Comparison of ENCODE assay signal across 17 cellular contexts in genomic region chr7:138538996-138539644, GRCh38.
DNase-seq lines count a peak whose midpoint lies in the region; ATAC-seq, FAIRE-seq and TF ChIP-seq lines count a peak whose summit lies in the region.
"Had no signal": no experiment of that assay in that cellular context is flagged by ENCODE, and none has a peak within 500 bp of the region (broad histone marks: within the 10 kb centered on the region; RNA-seq: fewer than 3 reads in every experiment).

No MANE protein-coding gene starts in this region.

- H3K9me3 ChIP-seq in HepG2 (ENCODE audit: low read length) (no peaks in the 10 kb centered on the region), right lobe of liver (no peaks in the 10 kb centered on the region)
- H3K9me3 ChIP-seq: BE2C, HAP-1 had no signal

- no peak for TF ChIP-seq RAD21 in HepG2 (CRISPR knock-in tag; IDR thresholded peaks at IDR 0.05)

- intact Hi-C loops in HepG2 (cut with micrococcal nuclease; ENCODE audit: unreplicated experiment) (no loop called here), right lobe of liver (cut with DNase I) (no loop called here)

- H4K20me1 ChIP-seq in HepG2 (ENCODE audit: insufficient read depth, low read length), result peaks cover 12% of the 10 kb centered on the region; the same call in 1 of the 2 replicates

- WGBS in HepG2 (ENCODE audit: low lambda C conversion rate), result 100% methylated on average over 2 of the region's 2 CpGs
- 85% methylated on average over 2 of the region's 2 CpGs for WGBS in right lobe of liver (ENCODE audit: insufficient coverage, low coverage, low lambda C conversion rate, missing lambda C conversion rate)

- in situ Hi-C loops in HepG2 (cut with HindIII; ENCODE audit: extremely low pct_ligation_motif_present, low pct_unique_long_range_greater_than_20kb), result no loop called here

- H3K79me2 ChIP-seq in HepG2 (ENCODE audit: insufficient read depth, low read length), result peaks cover 34% of the 10 kb centered on the region

- FAIRE-seq in HepG2 (lab: Jason Lieb, UNC), result no peak
- FAIRE-seq: GM12878 had no signal

- H3K4me3 ChIP-seq in HepG2 (replicated peaks in 1 of 3; ENCODE audit: insufficient read depth in 1 of 3, low read depth in 2 of 3, low read length in 3 of 3), result no peak overlapping the region
- no peak overlapping the region for H3K4me3 ChIP-seq in right lobe of liver
- no peak overlapping the region for H3K4me3 ChIP-seq in fibroblast of pulmonary artery (replicated peaks; ENCODE audit: low read depth, low read length)
- H3K4me3 ChIP-seq: GM12878, HAP-1 had no signal

- ATAC-seq in HepG2, result no peak; the same call in 2 of the 3 replicates
- no peak for ATAC-seq in right lobe of liver

- H3K4me1 ChIP-seq in HepG2 (ENCODE audit: insufficient read depth, low read length) (no peaks in the 10 kb centered on the region), right lobe of liver (no peaks in the 10 kb centered on the region)
- H3K4me1 ChIP-seq: BE2C, HAP-1 had no signal

- H3K36me3 ChIP-seq in HepG2 (replicated peaks in 1 of 2; ENCODE audit: control insufficient read depth in 1 of 2, insufficient read depth in 2 of 2, low read length in 2 of 2) (peaks cover 11 to 76% of the 10 kb centered on the region in 2 experiments), right lobe of liver (peaks cover 0 to 28% (median 3%) of the 10 kb centered on the region in 4 donors)

- TF ChIP-seq EP300 in HepG2 (IDR thresholded peaks at IDR 0.05; ENCODE audit: low read depth in 2 of 2, low read length in 2 of 2) (no peak), HepG2 (CRISPR knock-in tag; IDR thresholded peaks at IDR 0.05; ENCODE audit: borderline replicate concordance) (no peak)

- CTCF ChIA-PET in HepG2 (lab: Yijun Ruan, JAX; ENCODE audit: low intra/inter-chr PET ratio, low total read pairs), result no interaction called here

- TF ChIP-seq POLR2A in HepG2 (IDR thresholded peaks at IDR 0.05; ENCODE audit: insufficient read depth in 1 of 2, low read depth in 2 of 2, low read length in 2 of 2) (no peak), right lobe of liver (IDR thresholded peaks at IDR 0.05) (no peak)

- H2AFZ ChIP-seq in HepG2 (ENCODE audit: low read length), result no peak overlapping the region

- no peak for DNase-seq in HepG2 (ENCODE audit: low spot score)
- DNase-seq in right lobe of liver, result no peak
- peak; percentile 12 for DNase-seq in amniotic epithelial cell (ENCODE audit: low read depth)
- peak; percentile 42 for DNase-seq in fibroblast of pulmonary artery (ENCODE audit: low read depth)
- no peak for DNase-seq in NCI-H146 treated with DMSO at 0.1 percent for 48 hours (lab: John Stamatoyannopoulos, UW; ENCODE audit: unreplicated experiment)
- DNase-seq in SKM-1 (lab: John Stamatoyannopoulos, UW; ENCODE audit: unreplicated experiment), result no peak
- DNase-seq in NCI-H2029 treated with DMSO at 0.1 percent for 48 hours (lab: John Stamatoyannopoulos, UW), result no peak
- DNase-seq: BE2C; C1 segment of cervical spinal cord; CD4-positive, CD25-positive, alpha-beta regulatory T cell; CD8-positive, alpha-beta memory T cell; COR-L47; DMS 273 treated with DMSO at 0.1 percent for 48 hours; DMS53; DND-41 had no signal

- POLR2A ChIA-PET in HepG2 (lab: Yijun Ruan, JAX), result no interaction called here

- H3K9ac ChIP-seq in HepG2 (ENCODE audit: insufficient read depth, low read depth, low read length), result no peak overlapping the region

- no peak for TF ChIP-seq CTCF in HepG2 (CRISPR knock-in tag; IDR thresholded peaks at IDR 0.05)
- TF ChIP-seq CTCF in right lobe of liver (IDR thresholded peaks at IDR 0.05), result no peak
- TF ChIP-seq CTCF in fibroblast of pulmonary artery (IDR thresholded peaks at IDR 0.05; ENCODE audit: low read length, missing control alignments), result no peak

- no peak overlapping the region for H3K4me2 ChIP-seq in HepG2 (ENCODE audit: low read depth, low read length)

- H3K27me3 ChIP-seq in HepG2 (ENCODE audit: control insufficient read depth in 1 of 2, insufficient read depth in 2 of 2, low read length in 2 of 2), result no peaks in the 10 kb centered on the region
- no peaks in the 10 kb centered on the region for H3K27me3 ChIP-seq in right lobe of liver
- H3K27me3 ChIP-seq: BE2C had no signal

- H3K27ac ChIP-seq in HepG2 (ENCODE audit: extremely low read length, insufficient read depth, low read length) (no peak overlapping the region), right lobe of liver (no peak overlapping the region)

- BruUV-seq in HepG2 (replicated peaks; lab: Mats Ljungman, UMichigan), result no TSS peak

TF ChIP-seq in HepG2, 621 proteins besides CTCF, POLR2A, EP300 and RAD21 (continues in another document):
- TF ChIP-seq MAFG (CRISPR knock-in tag; IDR thresholded peaks at IDR 0.05) (no peak), MXI1 (IDR thresholded peaks at IDR 0.05; ENCODE audit: borderline replicate concordance, low read depth, low read length) (no peak), ZNF34 (CRISPR knock-in tag; IDR thresholded peaks at IDR 0.05; ENCODE audit: borderline replicate concordance) (no peak), NFKB2 (CRISPR knock-in tag; IDR thresholded peaks at IDR 0.05; ENCODE audit: borderline replicate concordance) (no peak), ATF4 (CRISPR knock-in tag; IDR thresholded peaks at IDR 0.05) (peak in 1 of 2 experiments; percentile 75; a peak in 2 of 4 replicates), POLR2G (IDR thresholded peaks at IDR 0.05; ENCODE audit: low read depth, low read length) (no peak), CENPX (CRISPR knock-in tag; IDR thresholded peaks at IDR 0.05) (no peak), ZNF781 (CRISPR knock-in tag; IDR thresholded peaks at IDR 0.05; ENCODE audit: borderline replicate concordance, not compliant biosample characterization) (no peak), NFIC (IDR thresholded peaks at IDR 0.05; ENCODE audit: low read length) (no peak), ZNF780A (CRISPR knock-in tag; IDR thresholded peaks at IDR 0.05) (no peak), ARNT2 (CRISPR knock-in tag; IDR thresholded peaks at IDR 0.05; ENCODE audit: low read depth) (no peak), POGK (CRISPR knock-in tag; conservative IDR thresholded peaks at IDR 0.05) (no peak)
- TF ChIP-seq, protein P1, sequence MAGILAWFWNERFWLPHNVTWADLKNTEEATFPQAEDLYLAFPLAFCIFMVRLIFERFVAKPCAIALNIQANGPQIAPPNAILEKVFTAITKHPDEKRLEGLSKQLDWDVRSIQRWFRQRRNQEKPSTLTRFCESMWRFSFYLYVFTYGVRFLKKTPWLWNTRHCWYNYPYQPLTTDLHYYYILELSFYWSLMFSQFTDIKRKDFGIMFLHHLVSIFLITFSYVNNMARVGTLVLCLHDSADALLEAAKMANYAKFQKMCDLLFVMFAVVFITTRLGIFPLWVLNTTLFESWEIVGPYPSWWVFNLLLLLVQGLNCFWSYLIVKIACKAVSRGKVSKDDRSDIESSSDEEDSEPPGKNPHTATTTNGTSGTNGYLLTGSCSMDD (CRISPR knock-in tag; IDR thresholded peaks at IDR 0.05), result no peak
- TF ChIP-seq, protein P2, sequence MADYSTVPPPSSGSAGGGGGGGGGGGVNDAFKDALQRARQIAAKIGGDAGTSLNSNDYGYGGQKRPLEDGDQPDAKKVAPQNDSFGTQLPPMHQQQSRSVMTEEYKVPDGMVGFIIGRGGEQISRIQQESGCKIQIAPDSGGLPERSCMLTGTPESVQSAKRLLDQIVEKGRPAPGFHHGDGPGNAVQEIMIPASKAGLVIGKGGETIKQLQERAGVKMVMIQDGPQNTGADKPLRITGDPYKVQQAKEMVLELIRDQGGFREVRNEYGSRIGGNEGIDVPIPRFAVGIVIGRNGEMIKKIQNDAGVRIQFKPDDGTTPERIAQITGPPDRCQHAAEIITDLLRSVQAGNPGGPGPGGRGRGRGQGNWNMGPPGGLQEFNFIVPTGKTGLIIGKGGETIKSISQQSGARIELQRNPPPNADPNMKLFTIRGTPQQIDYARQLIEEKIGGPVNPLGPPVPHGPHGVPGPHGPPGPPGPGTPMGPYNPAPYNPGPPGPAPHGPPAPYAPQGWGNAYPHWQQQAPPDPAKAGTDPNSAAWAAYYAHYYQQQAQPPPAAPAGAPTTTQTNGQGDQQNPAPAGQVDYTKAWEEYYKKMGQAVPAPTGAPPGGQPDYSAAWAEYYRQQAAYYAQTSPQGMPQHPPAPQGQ (CRISPR knock-in tag; IDR thresholded peaks at IDR 0.05; ENCODE audit: borderline replicate concordance), result no peak
- TF ChIP-seq, protein P3, sequence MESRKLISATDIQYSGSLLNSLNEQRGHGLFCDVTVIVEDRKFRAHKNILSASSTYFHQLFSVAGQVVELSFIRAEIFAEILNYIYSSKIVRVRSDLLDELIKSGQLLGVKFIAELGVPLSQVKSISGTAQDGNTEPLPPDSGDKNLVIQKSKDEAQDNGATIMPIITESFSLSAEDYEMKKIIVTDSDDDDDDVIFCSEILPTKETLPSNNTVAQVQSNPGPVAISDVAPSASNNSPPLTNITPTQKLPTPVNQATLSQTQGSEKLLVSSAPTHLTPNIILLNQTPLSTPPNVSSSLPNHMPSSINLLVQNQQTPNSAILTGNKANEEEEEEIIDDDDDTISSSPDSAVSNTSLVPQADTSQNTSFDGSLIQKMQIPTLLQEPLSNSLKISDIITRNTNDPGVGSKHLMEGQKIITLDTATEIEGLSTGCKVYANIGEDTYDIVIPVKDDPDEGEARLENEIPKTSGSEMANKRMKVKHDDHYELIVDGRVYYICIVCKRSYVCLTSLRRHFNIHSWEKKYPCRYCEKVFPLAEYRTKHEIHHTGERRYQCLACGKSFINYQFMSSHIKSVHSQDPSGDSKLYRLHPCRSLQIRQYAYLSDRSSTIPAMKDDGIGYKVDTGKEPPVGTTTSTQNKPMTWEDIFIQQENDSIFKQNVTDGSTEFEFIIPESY (CRISPR knock-in tag; IDR thresholded peaks at IDR 0.05), result no peak

Comparison
In these comparisons a context has a peak if more than half of its experiments do, and no peak if none do; other contexts are left out.
1. DNase-seq: peak in amniotic epithelial cell (single experiment) and fibroblast of pulmonary artery (single experiment); none in HepG2 (single experiment), right lobe of liver (0 of 3), NCI-H146 treated with DMSO at 0.1 percent for 48 hours (single experiment), SKM-1 (single experiment) and NCI-H2029 treated with DMSO at 0.1 percent for 48 hours (single experiment).